ENCODE assay signal across 23 cellular contexts in the genomic region with DNA sequence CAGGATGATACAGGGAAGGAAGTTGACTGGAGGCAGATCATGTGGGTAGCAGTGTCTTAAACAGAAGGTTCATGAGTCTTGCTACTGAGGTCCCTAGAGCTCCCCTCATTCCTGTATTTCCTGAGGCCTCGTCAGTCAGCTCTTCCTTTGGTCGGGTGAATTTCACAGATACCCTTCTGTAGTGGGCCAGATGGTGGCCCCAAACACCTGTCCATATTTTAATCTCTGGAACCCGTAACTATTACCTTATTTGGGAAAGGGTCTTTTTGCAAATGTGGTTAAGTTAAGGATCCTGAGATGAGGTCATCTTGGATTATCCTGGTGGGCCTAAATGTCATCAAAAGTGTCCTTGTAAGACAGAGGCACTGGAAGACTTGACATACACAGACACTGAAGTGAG. TPM values are rescaled to one million over a fixed set of nuclear protein-coding genes. Genes with fewer than 3 reads are reported as not detected.
A peak's percentile ranks its signal among the peaks of the same experiment; 100 is the strongest.
DNase-seq lines count a peak whose midpoint lies in the region; ATAC-seq, FAIRE-seq and TF ChIP-seq lines count a peak whose summit lies in the region.
"Had no signal": no experiment of that assay in that cellular context is flagged by ENCODE, and none has a peak within 500 bp of the region (broad histone marks: within the 10 kb centered on the region; RNA-seq: fewer than 3 reads in every experiment).

No MANE protein-coding gene starts in this region.

- H3K18ac ChIP-seq in trophoblast cell (ENCODE audit: low read length) = no peak overlapping the region

- H3K9me2 ChIP-seq in MM.1S (replicated peaks; ENCODE audit: insufficient read depth, low read length) = no peaks in the 10 kb centered on the region

- peak overlapping the region; percentile 15 for H4K91ac ChIP-seq in trophoblast cell (ENCODE audit: low read depth, low read length)

- peak overlapping the region; percentile 18 for H2AK5ac ChIP-seq in trophoblast cell (ENCODE audit: low read length)

- peaks cover 1% of the 10 kb centered on the region for H3K27me3 Mint-ChIP-seq in activated CD8-positive, alpha-beta T cell treated with anti-CD3 and anti-CD28 coated beads, Interleukin-2, amount 10 ng/mL, durations not matched to agents 7 days and 5 days (ENCODE audit: low read depth)
- no peaks in the 10 kb centered on the region for H3K27me3 Mint-ChIP-seq in activated CD8-positive, alpha-beta T cell treated with anti-CD3 and anti-CD28 coated beads for 36 hours
- H3K27me3 Mint-ChIP-seq in glutamatergic neuron (ENCODE audit: unreplicated experiment) = no peaks in the 10 kb centered on the region
- H3K27me3 Mint-ChIP-seq in naive thymus-derived CD8-positive, alpha-beta T cell = peaks cover 0 to 3% (median 0%) of the 10 kb centered on the region in 5 donors

- no peak overlapping the region for H3K23ac ChIP-seq in trophoblast cell (ENCODE audit: low read length)

- no peaks in the 10 kb centered on the region for H3K4me1 Mint-ChIP-seq in activated CD8-positive, alpha-beta T cell treated with anti-CD3 and anti-CD28 coated beads, Interleukin-2, amount 10 ng/mL, durations not matched to agents 7 days and 5 days (ENCODE audit: low read depth)
- peaks cover 3% of the 10 kb centered on the region for H3K4me1 Mint-ChIP-seq in activated CD8-positive, alpha-beta T cell treated with anti-CD3 and anti-CD28 coated beads for 36 hours (ENCODE audit: low read depth)
- H3K4me1 Mint-ChIP-seq in glutamatergic neuron (ENCODE audit: low read depth, unreplicated experiment) = peaks cover 7% of the 10 kb centered on the region
- H3K4me1 Mint-ChIP-seq in naive thymus-derived CD8-positive, alpha-beta T cell = peaks cover 5 to 20% (median 9%) of the 10 kb centered on the region in 4 donors

- no CpG with 5 or more reads among the region's 3 CpGs for WGBS in trophoblast cell (ENCODE audit: extremely low coverage, insufficient coverage, insufficient read length)

- H3K14ac ChIP-seq in trophoblast cell (ENCODE audit: low read length) = no peak overlapping the region

- no peak overlapping the region for H3K4ac ChIP-seq in trophoblast cell (ENCODE audit: low read depth, low read length)

- peaks cover 27% of the 10 kb centered on the region for H3K36me3 Mint-ChIP-seq in activated CD8-positive, alpha-beta T cell treated with anti-CD3 and anti-CD28 coated beads, Interleukin-2, amount 10 ng/mL, durations not matched to agents 7 days and 5 days (ENCODE audit: low read depth)
- peaks cover 21% of the 10 kb centered on the region for H3K36me3 Mint-ChIP-seq in activated CD8-positive, alpha-beta T cell treated with anti-CD3 and anti-CD28 coated beads for 36 hours (ENCODE audit: low read depth)
- no peaks in the 10 kb centered on the region for H3K36me3 Mint-ChIP-seq in glutamatergic neuron (ENCODE audit: unreplicated experiment)
- H3K36me3 Mint-ChIP-seq in naive thymus-derived CD8-positive, alpha-beta T cell = peaks cover 3 to 33% (median 4%) of the 10 kb centered on the region in 3 donors

- H3K9ac ChIP-seq in trophoblast cell (ENCODE audit: low read length) (no peak overlapping the region), MM.1S (ENCODE audit: low read length) (no peak overlapping the region)

- no peak overlapping the region for H2AFZ ChIP-seq in trophoblast cell (ENCODE audit: insufficient read depth, low read length, poor library complexity)
- H2AFZ ChIP-seq in MM.1S (ENCODE audit: low read length) = no peak overlapping the region

- no peaks in the 10 kb centered on the region for H3K9me3 Mint-ChIP-seq in activated CD8-positive, alpha-beta T cell treated with anti-CD3 and anti-CD28 coated beads, Interleukin-2, amount 10 ng/mL, durations not matched to agents 7 days and 5 days (ENCODE audit: insufficient read depth)
- H3K9me3 Mint-ChIP-seq in activated CD8-positive, alpha-beta T cell treated with anti-CD3 and anti-CD28 coated beads for 36 hours = no peaks in the 10 kb centered on the region
- no peaks in the 10 kb centered on the region for H3K9me3 Mint-ChIP-seq in glutamatergic neuron (ENCODE audit: unreplicated experiment)
- no peaks in the 10 kb centered on the region for H3K9me3 Mint-ChIP-seq in naive thymus-derived CD8-positive, alpha-beta T cell
- H3K9me3 Mint-ChIP-seq: CD4-positive, CD25-positive, alpha-beta regulatory T cell had no signal

- peak; percentile 48 for FAIRE-seq in HTR-8/SVneo (lab: Jason Lieb, UNC)
- FAIRE-seq: A204.1, GM18507 had no signal

- H3K36me3 ChIP-seq in trophoblast cell (ENCODE audit: control insufficient read depth in 1 of 2, insufficient read depth in 2 of 2, low read length in 2 of 2) (peaks cover 2 to 12% of the 10 kb centered on the region in 2 experiments), MM.1S (replicated peaks; ENCODE audit: insufficient read depth, low read length) (no peaks in the 10 kb centered on the region), upper lobe of right lung (no peaks in the 10 kb centered on the region)
- H3K36me3 ChIP-seq: Peyer's patch, SJSA1 had no signal

- CTCF ChIA-PET in activated CD8-positive, alpha-beta T cell treated with anti-CD3 and anti-CD28 coated beads, Interleukin-2, amount 10 ng/mL, durations not matched to agents 7 days and 5 days (lab: Charles Lee) = interaction anchor here (15.3 kb wide), 1 partner anchor 45 kb away, joined by 489 read pairs; no protein-coding TSS in a partner anchor
- CTCF ChIA-PET in activated CD8-positive, alpha-beta T cell treated with anti-CD3 and anti-CD28 coated beads for 36 hours (lab: Charles Lee) = interaction anchor here (1.5 to 8.8 kb wide), 3 partner anchors 22 to 80 kb away, joined by 3 to 137 read pairs (median 11); no protein-coding TSS in a partner anchor

- H3K4me2 ChIP-seq in trophoblast cell (ENCODE audit: low read length) (no peak overlapping the region), MM.1S (ENCODE audit: low read depth, low read length) (no peak overlapping the region)

- H3K27ac ChIP-seq in trophoblast cell (ENCODE audit: low read depth, low read length) = no peak overlapping the region
- H3K27ac ChIP-seq in MM.1S (ENCODE audit: low read length) = no peak overlapping the region
- no peak overlapping the region for H3K27ac ChIP-seq in upper lobe of right lung
- H3K27ac ChIP-seq: Peyer's patch, SJSA1 had no signal

- H2BK120ac ChIP-seq in trophoblast cell (ENCODE audit: insufficient read depth, low read length, poor library complexity) = no peak overlapping the region

- H3K4me3 Mint-ChIP-seq in activated CD8-positive, alpha-beta T cell treated with anti-CD3 and anti-CD28 coated beads, Interleukin-2, amount 10 ng/mL, durations not matched to agents 7 days and 5 days = no peak overlapping the region
- H3K4me3 Mint-ChIP-seq in activated CD8-positive, alpha-beta T cell treated with anti-CD3 and anti-CD28 coated beads for 36 hours = no peak overlapping the region
- peak overlapping the region; percentile 17 for H3K4me3 Mint-ChIP-seq in glutamatergic neuron (ENCODE audit: unreplicated experiment)
- no peak overlapping the region for H3K4me3 Mint-ChIP-seq in naive thymus-derived CD8-positive, alpha-beta T cell
- H3K4me3 Mint-ChIP-seq: CD4-positive, CD25-positive, alpha-beta regulatory T cell had no signal

- no peak for TF ChIP-seq CTCF in activated CD8-positive, alpha-beta T cell treated with anti-CD3 and anti-CD28 coated beads for 36 hours (IDR thresholded peaks at IDR 0.05)
- TF ChIP-seq CTCF in glutamatergic neuron (IDR thresholded peaks at IDR 0.05; ENCODE audit: partially characterized antibody, unreplicated experiment) (no peak), MM.1S (IDR thresholded peaks at IDR 0.05; ENCODE audit: low read length) (no peak), upper lobe of right lung (IDR thresholded peaks at IDR 0.05) (no peak)

- H4K12ac ChIP-seq in trophoblast cell (ENCODE audit: low read depth, low read length) = no peak overlapping the region

- H2BK12ac ChIP-seq in trophoblast cell (ENCODE audit: low read length) = peak overlapping the region; percentile 71

- DNase-seq in activated CD8-positive, alpha-beta T cell treated with anti-CD3 and anti-CD28 coated beads, Interleukin-2, amount 10 ng/mL, durations not matched to agents 7 days and 5 days = no peak
- DNase-seq in activated CD8-positive, alpha-beta T cell treated with anti-CD3 and anti-CD28 coated beads for 36 hours = no peak
- no peak for DNase-seq in HTR-8/SVneo (ENCODE audit: insufficient read length, low spot score)
- no peak for DNase-seq in glutamatergic neuron
- no peak for DNase-seq in trophoblast cell
- no peak for DNase-seq in naive thymus-derived CD8-positive, alpha-beta T cell
- DNase-seq in MM.1S = no peak
- DNase-seq in upper lobe of right lung = no peak
- DNase-seq: CD4-positive, CD25-positive, alpha-beta regulatory T cell; COR-L47; GDM1; GOT3; HCEC 1CT; Karpas-422; NCI-H1417; NCI-H1694 treated with DMSO at 0.1 percent for 48 hours; NCI-H69; Peyer's patch had no signal

- H3K27me3 ChIP-seq in trophoblast cell (ENCODE audit: insufficient read depth, low read length) = no peaks in the 10 kb centered on the region
- H3K27me3 ChIP-seq in MM.1S (replicated peaks; ENCODE audit: insufficient read depth, low read length) = no peaks in the 10 kb centered on the region
- peaks cover 5% of the 10 kb centered on the region for H3K27me3 ChIP-seq in upper lobe of right lung
- H3K27me3 ChIP-seq: SJSA1 had no signal

- ATAC-seq in activated CD8-positive, alpha-beta T cell treated with anti-CD3 and anti-CD28 coated beads, Interleukin-2, amount 10 ng/mL, durations not matched to agents 7 days and 5 days = no peak
- ATAC-seq in activated CD8-positive, alpha-beta T cell treated with anti-CD3 and anti-CD28 coated beads for 36 hours = no peak
- ATAC-seq in naive thymus-derived CD8-positive, alpha-beta T cell = no peak
- no peak for ATAC-seq in upper lobe of right lung

- H3K4me1 ChIP-seq in trophoblast cell (ENCODE audit: control insufficient read depth in 1 of 2, insufficient read depth in 2 of 2, low read length in 2 of 2) (peaks cover 2 to 13% of the 10 kb centered on the region in 2 experiments), MM.1S (ENCODE audit: low read length) (no peaks in the 10 kb centered on the region), upper lobe of right lung (peaks cover 9% of the 10 kb centered on the region)
- H3K4me1 ChIP-seq: Peyer's patch had no signal

- no peak overlapping the region for H4K8ac ChIP-seq in trophoblast cell (ENCODE audit: low read depth, low read length)

- H4K20me1 ChIP-seq in MM.1S (ENCODE audit: insufficient read depth, low read length) = no peaks in the 10 kb centered on the region

- no peak overlapping the region for H2BK5ac ChIP-seq in trophoblast cell (ENCODE audit: low read depth, low read length, poor library complexity)

- H3K4me3 ChIP-seq in trophoblast cell (ENCODE audit: low read depth, low read length) (no peak overlapping the region), MM.1S (ENCODE audit: low read length) (no peak overlapping the region), upper lobe of right lung (no peak overlapping the region)
- H3K4me3 ChIP-seq: Peyer's patch, SJSA1 had no signal

- H3K79me2 ChIP-seq in trophoblast cell (ENCODE audit: control insufficient read depth, insufficient read depth, low read length, poor library complexity) (no peaks in the 10 kb centered on the region), MM.1S (ENCODE audit: low read length) (no peaks in the 10 kb centered on the region)

- peak overlapping the region; percentile 29 for H3K27ac Mint-ChIP-seq in activated CD8-positive, alpha-beta T cell treated with anti-CD3 and anti-CD28 coated beads, Interleukin-2, amount 10 ng/mL, durations not matched to agents 7 days and 5 days
- no peak overlapping the region for H3K27ac Mint-ChIP-seq in activated CD8-positive, alpha-beta T cell treated with anti-CD3 and anti-CD28 coated beads for 36 hours
- peak overlapping the region; percentile 36 for H3K27ac Mint-ChIP-seq in glutamatergic neuron (ENCODE audit: unreplicated experiment)
- peak overlapping the region in 5 of 10 donors; percentile 7 to 57 (median 21) for H3K27ac Mint-ChIP-seq in naive thymus-derived CD8-positive, alpha-beta T cell

- peaks cover 16% of the 10 kb centered on the region for H3K79me1 ChIP-seq in trophoblast cell (ENCODE audit: low read length)

- no peaks in the 10 kb centered on the region for H3K9me3 ChIP-seq in trophoblast cell (ENCODE audit: insufficient read depth, low read depth, low read length)
- no peaks in the 10 kb centered on the region for H3K9me3 ChIP-seq in MM.1S (replicated peaks; ENCODE audit: insufficient read depth, low read length)
- no peaks in the 10 kb centered on the region for H3K9me3 ChIP-seq in upper lobe of right lung
- H3K9me3 ChIP-seq: Peyer's patch, SJSA1 had no signal

- intact Hi-C loops in activated CD8-positive, alpha-beta T cell treated with anti-CD3 and anti-CD28 coated beads for 36 hours (cut with micrococcal nuclease) = no loop called here
- intact Hi-C loops in upper lobe of right lung (cut with DNase I) = loop anchor here (10.0 kb wide), 1 partner anchor 47 kb away; no protein-coding TSS in a partner anchor

- POLR2A ChIA-PET in activated CD8-positive, alpha-beta T cell treated with anti-CD3 and anti-CD28 coated beads, Interleukin-2, amount 10 ng/mL, durations not matched to agents 7 days and 5 days (lab: Charles Lee) = no interaction called here
- POLR2A ChIA-PET in activated CD8-positive, alpha-beta T cell treated with anti-CD3 and anti-CD28 coated beads for 36 hours (lab: Charles Lee) = no interaction called here
- POLR2A ChIA-PET in naive thymus-derived CD8-positive, alpha-beta T cell (lab: Charles Lee) = interaction anchor here (0.5 kb wide), 1 partner anchor 70 kb away, joined by 4 read pairs; no protein-coding TSS in a partner anchor

- H3F3A ChIP-seq in MM.1S (ENCODE audit: insufficient read depth, low read length) = no peaks in the 10 kb centered on the region

RNA-seq across cellular contexts. Expression of gene KCNS1, which starts 9.6 kb away (rescaled TPM):
- under 1 TPM; 0.05 to 0.11 TPM for total RNA-seq in activated CD8-positive, alpha-beta T cell treated with anti-CD3 and anti-CD28 coated beads, Interleukin-2, amount 10 ng/mL, durations not matched to agents 7 days and 5 days
- under 1 TPM; 0.38 to 0.54 TPM for total RNA-seq in activated CD8-positive, alpha-beta T cell treated with anti-CD3 and anti-CD28 coated beads for 36 hours
- not detected for total RNA-seq in glutamatergic neuron (ENCODE audit: unreplicated experiment)
- polyA plus RNA-seq in trophoblast cell (2013) = 6.1 and 6.8 TPM in 2 replicates
- total RNA-seq in naive thymus-derived CD8-positive, alpha-beta T cell = not detected
- polyA plus RNA-seq in naive thymus-derived CD8-positive, alpha-beta T cell = not detected
- 1.6 TPM for total RNA-seq in upper lobe of right lung
- total RNA-seq: CD4-positive, CD25-positive, alpha-beta regulatory T cell; NCI-H460; SJSA1 had no signal

RNA-seq across cellular contexts. Expression of gene WFDC5, which starts 23.6 kb away (rescaled TPM):
- total RNA-seq in activated CD8-positive, alpha-beta T cell treated with anti-CD3 and anti-CD28 coated beads, Interleukin-2, amount 10 ng/mL, durations not matched to agents 7 days and 5 days = not detected
- total RNA-seq in activated CD8-positive, alpha-beta T cell treated with anti-CD3 and anti-CD28 coated beads for 36 hours = not detected
- total RNA-seq in glutamatergic neuron (ENCODE audit: unreplicated experiment) (not detected), upper lobe of right lung (1.3 TPM)
- polyA plus RNA-seq in trophoblast cell (2013) = not detected in 2 replicates
- not detected for total RNA-seq in naive thymus-derived CD8-positive, alpha-beta T cell
- not detected for polyA plus RNA-seq in naive thymus-derived CD8-positive, alpha-beta T cell
- total RNA-seq: CD4-positive, CD25-positive, alpha-beta regulatory T cell; M059J; NCI-H460; Peyer's patch; SJSA1 had no signal
- polyA plus RNA-seq: CD4-positive, CD25-positive, alpha-beta regulatory T cell had no signal

RNA-seq across cellular contexts. Expression of gene WFDC12, which starts 32.9 kb away (rescaled TPM):
- total RNA-seq in activated CD8-positive, alpha-beta T cell treated with anti-CD3 and anti-CD28 coated beads, Interleukin-2, amount 10 ng/mL, durations not matched to agents 7 days and 5 days = not detected
- total RNA-seq in activated CD8-positive, alpha-beta T cell treated with anti-CD3 and anti-CD28 coated beads for 36 hours = not detected
- not detected for total RNA-seq in glutamatergic neuron (ENCODE audit: unreplicated experiment)
- not detected in 2 replicates for polyA plus RNA-seq in trophoblast cell (2013)
- not detected for total RNA-seq in naive thymus-derived CD8-positive, alpha-beta T cell
- not detected for polyA plus RNA-seq in naive thymus-derived CD8-positive, alpha-beta T cell
- total RNA-seq in upper lobe of right lung = 1.8 TPM
- total RNA-seq: CD4-positive, CD25-positive, alpha-beta regulatory T cell; M059J; NCI-H460; Peyer's patch; SJSA1 had no signal
- polyA plus RNA-seq: CD4-positive, CD25-positive, alpha-beta regulatory T cell had no signal
